Comparison of ENCODE assay signal across 22 cellular contexts in the genomic region with DNA sequence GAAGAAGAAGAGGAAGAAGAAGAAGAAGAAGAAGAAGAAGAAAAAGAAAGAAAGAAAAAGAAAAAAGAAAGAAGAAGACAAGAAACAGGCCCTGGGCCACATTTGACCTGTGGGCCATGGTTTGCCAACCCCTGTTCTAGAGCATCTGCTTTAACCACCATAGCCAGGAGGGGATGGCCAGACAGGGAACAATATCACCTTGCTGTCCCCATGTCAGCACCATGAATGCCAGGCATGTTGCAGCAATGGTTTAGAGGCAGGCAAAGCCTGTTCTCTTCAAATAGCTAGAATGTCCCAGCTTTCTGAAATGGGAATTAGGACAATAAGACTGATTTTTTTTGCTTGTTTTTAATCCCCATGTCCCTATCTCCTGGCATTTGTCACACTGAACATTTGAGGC.
"Had no signal": no experiment of that assay in that cellular context is flagged by ENCODE, and none has a peak within 500 bp of the region (broad histone marks: within the 10 kb centered on the region; RNA-seq: fewer than 3 reads in every experiment).

No MANE protein-coding gene starts in this region.

- H3K27me3 ChIP-seq: dorsolateral prefrontal cortex, esophagus muscularis mucosa, foreskin keratinocyte, heart right ventricle, left lung had no signal

- FAIRE-seq: colon, endothelial cell of umbilical vein, frontal cortex, islet of Langerhans, keratinocyte had no signal

- H3K4me3 ChIP-seq: coronary artery, dorsolateral prefrontal cortex, esophagus muscularis mucosa, heart right ventricle, left lung, lower lobe of right lung had no signal

- H3K9me3 ChIP-seq: esophagus muscularis mucosa, left lung, lower lobe of right lung had no signal

- H3K27ac ChIP-seq: coronary artery, dorsolateral prefrontal cortex, esophagus muscularis mucosa, foreskin keratinocyte, heart right ventricle, left lung, lower lobe of right lung had no signal

- ATAC-seq: foreskin keratinocyte; heart right ventricle; left cardiac atrium; left lung; left ventricle myocardium superior; lower lobe of right lung; naive thymus-derived CD4-positive, alpha-beta T cell had no signal

- DNase-seq: dorsolateral prefrontal cortex; effector CD4-positive, alpha-beta T cell; effector memory CD4-positive, alpha-beta T cell; foreskin keratinocyte; glutamatergic neuron; head of caudate nucleus; heart right ventricle; hippocampal formation; left cardiac atrium; left lung; left ventricle myocardium superior; lower lobe of right lung; mesendoderm; midbrain; naive thymus-derived CD4-positive, alpha-beta T cell had no signal

- H3K4me1 ChIP-seq: esophagus muscularis mucosa, foreskin keratinocyte, lower lobe of right lung had no signal

- H3K36me3 ChIP-seq: esophagus muscularis mucosa, heart right ventricle, left lung, lower lobe of right lung had no signal
